ENCODE assay signal across 1 cellular context in the genomic region with DNA sequence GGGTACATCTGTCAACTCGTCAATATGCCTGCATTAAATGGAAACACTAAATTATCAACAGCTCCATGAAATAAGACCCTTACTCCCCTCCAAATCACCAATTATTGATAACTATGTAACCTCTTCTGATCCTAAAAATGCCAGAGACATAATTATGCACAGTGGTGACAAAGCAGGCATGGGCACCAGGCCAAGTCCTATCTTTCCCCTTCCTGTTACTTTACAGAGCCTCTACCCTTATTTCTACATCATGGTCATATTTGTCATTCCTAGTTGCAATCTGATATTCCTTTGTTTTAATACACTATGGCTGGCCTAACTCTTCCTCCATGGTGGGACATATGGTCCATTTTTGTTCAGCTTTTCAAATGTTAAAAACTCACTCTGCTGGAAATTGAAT.
TF ChIP-seq lines count a peak whose summit lies in the region.

No MANE protein-coding gene starts in this region.

TF ChIP-seq in K562, 482 proteins besides CTCF, POLR2A, EP300 and RAD21:
- TF ChIP-seq, protein P1, sequence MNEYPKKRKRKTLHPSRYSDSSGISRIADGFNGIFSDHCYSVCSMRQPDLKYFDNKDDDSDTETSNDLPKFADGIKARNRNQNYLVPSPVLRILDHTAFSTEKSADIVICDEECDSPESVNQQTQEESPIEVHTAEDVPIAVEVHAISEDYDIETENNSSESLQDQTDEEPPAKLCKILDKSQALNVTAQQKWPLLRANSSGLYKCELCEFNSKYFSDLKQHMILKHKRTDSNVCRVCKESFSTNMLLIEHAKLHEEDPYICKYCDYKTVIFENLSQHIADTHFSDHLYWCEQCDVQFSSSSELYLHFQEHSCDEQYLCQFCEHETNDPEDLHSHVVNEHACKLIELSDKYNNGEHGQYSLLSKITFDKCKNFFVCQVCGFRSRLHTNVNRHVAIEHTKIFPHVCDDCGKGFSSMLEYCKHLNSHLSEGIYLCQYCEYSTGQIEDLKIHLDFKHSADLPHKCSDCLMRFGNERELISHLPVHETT (CRISPR knock-in tag; conservative IDR thresholded peaks at IDR 0.05 in 1 of 2, IDR thresholded peaks at IDR 0.05 in 1 of 2): no peak
- TF ChIP-seq ARNT (IDR thresholded peaks at IDR 0.05) (no peak), NFIC (IDR thresholded peaks at IDR 0.05) (peak; percentile 64), ARHGAP35 (IDR thresholded peaks at IDR 0.05; ENCODE audit: partially characterized antibody) (no peak), ZZZ3 (IDR thresholded peaks at IDR 0.05) (no peak), ZNF324 (CRISPR knock-in tag; IDR thresholded peaks at IDR 0.05) (no peak)
- TF ChIP-seq, protein P2, sequence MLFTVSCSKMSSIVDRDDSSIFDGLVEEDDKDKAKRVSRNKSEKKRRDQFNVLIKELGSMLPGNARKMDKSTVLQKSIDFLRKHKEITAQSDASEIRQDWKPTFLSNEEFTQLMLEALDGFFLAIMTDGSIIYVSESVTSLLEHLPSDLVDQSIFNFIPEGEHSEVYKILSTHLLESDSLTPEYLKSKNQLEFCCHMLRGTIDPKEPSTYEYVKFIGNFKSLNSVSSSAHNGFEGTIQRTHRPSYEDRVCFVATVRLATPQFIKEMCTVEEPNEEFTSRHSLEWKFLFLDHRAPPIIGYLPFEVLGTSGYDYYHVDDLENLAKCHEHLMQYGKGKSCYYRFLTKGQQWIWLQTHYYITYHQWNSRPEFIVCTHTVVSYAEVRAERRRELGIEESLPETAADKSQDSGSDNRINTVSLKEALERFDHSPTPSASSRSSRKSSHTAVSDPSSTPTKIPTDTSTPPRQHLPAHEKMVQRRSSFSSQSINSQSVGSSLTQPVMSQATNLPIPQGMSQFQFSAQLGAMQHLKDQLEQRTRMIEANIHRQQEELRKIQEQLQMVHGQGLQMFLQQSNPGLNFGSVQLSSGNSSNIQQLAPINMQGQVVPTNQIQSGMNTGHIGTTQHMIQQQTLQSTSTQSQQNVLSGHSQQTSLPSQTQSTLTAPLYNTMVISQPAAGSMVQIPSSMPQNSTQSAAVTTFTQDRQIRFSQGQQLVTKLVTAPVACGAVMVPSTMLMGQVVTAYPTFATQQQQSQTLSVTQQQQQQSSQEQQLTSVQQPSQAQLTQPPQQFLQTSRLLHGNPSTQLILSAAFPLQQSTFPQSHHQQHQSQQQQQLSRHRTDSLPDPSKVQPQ (CRISPR knock-in tag; IDR thresholded peaks at IDR 0.05; ENCODE audit: borderline replicate concordance): no peak
